15 cellular contexts compared by ENCODE assay signal in the genomic region with DNA sequence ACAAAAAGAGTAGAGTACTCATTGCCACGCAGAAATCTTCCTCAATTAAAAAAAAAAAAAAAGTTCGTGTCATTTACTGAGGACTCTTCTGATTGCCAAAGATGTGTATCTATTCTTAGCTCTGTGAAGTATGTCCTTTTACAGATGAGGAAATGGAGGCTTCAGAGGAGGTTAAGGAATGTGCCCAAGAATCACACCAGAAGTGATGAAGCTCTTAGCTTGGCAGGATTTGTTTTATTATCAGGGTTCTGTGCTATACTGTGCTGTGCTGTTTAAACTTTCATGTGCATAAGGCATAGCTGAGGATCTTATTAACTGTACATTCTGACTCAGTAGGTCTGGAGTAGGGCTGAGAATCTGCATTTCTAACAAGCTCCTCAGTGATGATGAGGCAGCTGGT.
"Had no signal": no experiment of that assay in that cellular context is flagged by ENCODE, and none has a peak within 500 bp of the region (broad histone marks: within the 10 kb centered on the region; RNA-seq: fewer than 3 reads in every experiment).

No MANE protein-coding gene starts in this region.

- FAIRE-seq: islet of Langerhans had no signal

- H3K9me3 ChIP-seq: ovary, right lobe of liver, thoracic aorta had no signal

- H3K27me3 ChIP-seq: ovary, right lobe of liver had no signal

- H3K4me1 ChIP-seq: right lobe of liver had no signal

- H3K27ac ChIP-seq: ovary, right lobe of liver, thoracic aorta had no signal

- H3K36me3 ChIP-seq: ovary, right lobe of liver, thoracic aorta had no signal

- H3K4me3 ChIP-seq: ovary, right lobe of liver, thoracic aorta had no signal

- DNase-seq: activated CD4-positive, alpha-beta T cell treated with anti-CD3 and anti-CD28 coated beads, Interleukin-2, amount 10 ng/mL, durations not matched to agents 24 days and 14 days; activated CD8-positive, alpha-beta T cell treated with anti-CD3 and anti-CD28 coated beads, Interleukin-2, amount 10 ng/mL, durations not matched to agents 7 days and 5 days; activated naive CD4-positive, alpha-beta T cell treated with anti-CD3 and anti-CD28 coated beads for 36 hours; activated T-cell treated with anti-CD3 and anti-CD28 coated beads, Interleukin-2, amount 50 U/mL, for 24 hours; aorta; cortex of kidney; effector CD4-positive, alpha-beta T cell; left cardiac atrium; naive thymus-derived CD8-positive, alpha-beta T cell; ovary; right lobe of liver; stimulated activated CD4-positive, alpha-beta T cell treated with anti-CD3 and anti-CD28 coated beads, Interleukin-4, amount 100 ng/mL, for 24 hours; T1000 had no signal
